ENCODE assay signal across 7 cellular contexts in genomic region chr2:26179446-26179907, GRCh38. TPM values are rescaled to one million over a fixed set of nuclear protein-coding genes. Genes with fewer than 3 reads are reported as not detected.
DNase-seq lines count a peak whose midpoint lies in the region; ATAC-seq and TF ChIP-seq lines count a peak whose summit lies in the region.

No MANE protein-coding gene starts in this region.

- peak overlapping the region; percentile 84 for H3K27ac ChIP-seq in iPS-20b (ENCODE audit: low read length)
- peak overlapping the region in 4 of 21 experiments; percentile 3 to 65 (median 40) for H3K27ac ChIP-seq in skin epidermis

- H3K4me1 ChIP-seq in iPS-20b (ENCODE audit: insufficient read depth, low read length), result peaks cover 15% of the 10 kb centered on the region

- H3K9me3 Mint-ChIP-seq in HFFc6, result no peaks in the 10 kb centered on the region
- no peaks in the 10 kb centered on the region for H3K9me3 Mint-ChIP-seq in activated T-helper 1 cell treated with anti-CD3 and anti-CD28 coated beads, Interleukin-12 subunit alpha, Interleukin-12 subunit beta, Interleukin-2, Interleukin-4 antibody, amounts not matched to agents 30 ng/mL and 10 ng/mL and 1 ng/mL, durations not matched to agents 14 hours and 24 hours and 36 hours

- peak overlapping the region; percentile 84; the same call in 1 of the 2 replicates for H3K9ac ChIP-seq in iPS-20b (ENCODE audit: low read depth, low read length)

- intact Hi-C loops in activated T-helper 1 cell treated with anti-CD3 and anti-CD28 coated beads, Interleukin-12 subunit alpha, Interleukin-12 subunit beta, Interleukin-2, Interleukin-4 antibody, amounts not matched to agents 30 ng/mL and 10 ng/mL and 1 ng/mL, durations not matched to agents 14 hours and 24 hours and 36 hours (cut with micrococcal nuclease), result no loop called here

- DNase-seq in HFFc6 (no peak), NCI-H146 treated with DMSO at 0.1 percent for 48 hours (lab: John Stamatoyannopoulos, UW; ENCODE audit: unreplicated experiment) (no peak), HUDEP-2 (lab: John Stamatoyannopoulos, UW; ENCODE audit: unreplicated experiment in 76 of 76) (no peak)
- DNase-seq in activated T-helper 1 cell treated with anti-CD3 and anti-CD28 coated beads, Interleukin-12 subunit alpha, Interleukin-12 subunit beta, Interleukin-2, Interleukin-4 antibody, amounts not matched to agents 30 ng/mL and 10 ng/mL and 1 ng/mL, durations not matched to agents 14 hours and 24 hours and 36 hours (ENCODE audit: low spot score), result no peak

- no peaks in the 10 kb centered on the region for H3K36me3 Mint-ChIP-seq in HFFc6 (ENCODE audit: low read depth)
- no peaks in the 10 kb centered on the region for H3K36me3 Mint-ChIP-seq in activated T-helper 1 cell treated with anti-CD3 and anti-CD28 coated beads, Interleukin-12 subunit alpha, Interleukin-12 subunit beta, Interleukin-2, Interleukin-4 antibody, amounts not matched to agents 30 ng/mL and 10 ng/mL and 1 ng/mL, durations not matched to agents 14 hours and 24 hours and 36 hours (ENCODE audit: low read depth)

- H3K4me3 Mint-ChIP-seq in HFFc6, result peak overlapping the region; percentile 78
- H3K4me3 Mint-ChIP-seq in activated T-helper 1 cell treated with anti-CD3 and anti-CD28 coated beads, Interleukin-12 subunit alpha, Interleukin-12 subunit beta, Interleukin-2, Interleukin-4 antibody, amounts not matched to agents 30 ng/mL and 10 ng/mL and 1 ng/mL, durations not matched to agents 14 hours and 24 hours and 36 hours, result peak overlapping the region; percentile 33

- H3K9me3 ChIP-seq in iPS-20b (ENCODE audit: insufficient read depth, low read depth, low read length), result no peaks in the 10 kb centered on the region

- no peaks in the 10 kb centered on the region for H3K4me1 Mint-ChIP-seq in HFFc6 (ENCODE audit: low read depth)
- peaks cover 11% of the 10 kb centered on the region for H3K4me1 Mint-ChIP-seq in activated T-helper 1 cell treated with anti-CD3 and anti-CD28 coated beads, Interleukin-12 subunit alpha, Interleukin-12 subunit beta, Interleukin-2, Interleukin-4 antibody, amounts not matched to agents 30 ng/mL and 10 ng/mL and 1 ng/mL, durations not matched to agents 14 hours and 24 hours and 36 hours (ENCODE audit: low read depth)

- H3K4me3 ChIP-seq in iPS-20b (ENCODE audit: low read length), result peak overlapping the region; percentile 74; the same call in 1 of the 2 replicates
- H3K4me3 ChIP-seq in skin epidermis, result peak overlapping the region in 6 of 7 experiments; percentile 33 to 45 (median 42)

- peaks cover 13% of the 10 kb centered on the region; the same call in 1 of the 2 replicates for H3K36me3 ChIP-seq in iPS-20b (ENCODE audit: insufficient read depth, low read depth, low read length)

- ATAC-seq in HG02763 (IDR thresholded peaks at IDR 0.05; ENCODE audit: unreplicated experiment), result no peak

- peaks cover 14% of the 10 kb centered on the region for H3K27me3 Mint-ChIP-seq in HFFc6 (ENCODE audit: insufficient read depth)
- H3K27me3 Mint-ChIP-seq in activated T-helper 1 cell treated with anti-CD3 and anti-CD28 coated beads, Interleukin-12 subunit alpha, Interleukin-12 subunit beta, Interleukin-2, Interleukin-4 antibody, amounts not matched to agents 30 ng/mL and 10 ng/mL and 1 ng/mL, durations not matched to agents 14 hours and 24 hours and 36 hours (ENCODE audit: insufficient read depth), result peaks cover 38% of the 10 kb centered on the region

- H3K27me3 ChIP-seq in iPS-20b (ENCODE audit: insufficient read depth, low read length), result peaks cover 35% of the 10 kb centered on the region

- no peak overlapping the region for H3K27ac Mint-ChIP-seq in HFFc6
- H3K27ac Mint-ChIP-seq in activated T-helper 1 cell treated with anti-CD3 and anti-CD28 coated beads, Interleukin-12 subunit alpha, Interleukin-12 subunit beta, Interleukin-2, Interleukin-4 antibody, amounts not matched to agents 30 ng/mL and 10 ng/mL and 1 ng/mL, durations not matched to agents 14 hours and 24 hours and 36 hours, result no peak overlapping the region

- no peak for TF ChIP-seq CTCF in HFFc6 (IDR thresholded peaks at IDR 0.05)

RNA-seq across cellular contexts. Expression of gene GAREM2, which starts 6.6 kb away (rescaled TPM):
- not detected for total RNA-seq in HFFc6 (2021; fragmentation: NEBNext Ultra II Directional; extraction: Animal tissue kit (Norgen Biotek cat#: 25700))
- 6.1 and 7.4 TPM in 2 replicates for total RNA-seq in activated T-helper 1 cell treated with anti-CD3 and anti-CD28 coated beads, Interleukin-12 subunit alpha, Interleukin-12 subunit beta, Interleukin-2, Interleukin-4 antibody, amounts not matched to agents 30 ng/mL and 10 ng/mL and 1 ng/mL, durations not matched to agents 14 hours and 24 hours and 36 hours
